8 cellular contexts compared by ENCODE assay signal in genomic region chr4:104015680-104016079, GRCh38.
DNase-seq lines count a peak whose midpoint lies in the region; ATAC-seq and TF ChIP-seq lines count a peak whose summit lies in the region.

No MANE protein-coding gene starts in this region.

- H3F3A ChIP-seq in OCI-LY1 (ENCODE audit: insufficient read depth, low read length), result no peaks in the 10 kb centered on the region

- no peak for DNase-seq in left ventricle myocardium inferior
- no peak for DNase-seq in left cardiac atrium
- DNase-seq in globus pallidus (ENCODE audit: low spot score), result peak; percentile 68
- no peak for DNase-seq in NCI-H226
- no peak for DNase-seq in T-cell
- DNase-seq in stimulated activated effector memory CD8-positive, alpha-beta T cell treated with anti-CD3 and anti-CD28 coated beads, Interleukin-12 subunit alpha, Interleukin-12 subunit beta, amount 100 ng/mL, for 72 hours (ENCODE audit: low spot score in 2 of 2), result no peak

- TF ChIP-seq CTCF in left ventricle myocardium inferior (IDR thresholded peaks at IDR 0.05; ENCODE audit: borderline replicate concordance), result peak; percentile 47
- TF ChIP-seq CTCF in OCI-LY1 (IDR thresholded peaks at IDR 0.05; ENCODE audit: low read length), result peak; percentile 48

- H3K4me3 ChIP-seq in left ventricle myocardium inferior, result no peak overlapping the region
- H3K4me3 ChIP-seq in OCI-LY1 (ENCODE audit: low read depth, low read length, poor library complexity, severe bottlenecking), result no peak overlapping the region

- H3K27ac ChIP-seq in left ventricle myocardium inferior (replicated peaks) (no peak overlapping the region), OCI-LY1 (ENCODE audit: low read depth, low read length, poor library complexity, severe bottlenecking) (no peak overlapping the region)

- H3K27me3 ChIP-seq in left ventricle myocardium inferior (ENCODE audit: low read depth) (no peaks in the 10 kb centered on the region), OCI-LY1 (ENCODE audit: insufficient read depth, low read length) (no peaks in the 10 kb centered on the region)

- no peak overlapping the region for H2AFZ ChIP-seq in OCI-LY1 (ENCODE audit: low read length)

- no peak overlapping the region for H3K4me2 ChIP-seq in OCI-LY1 (ENCODE audit: low read length)

- no peaks in the 10 kb centered on the region for H3K36me3 Mint-ChIP-seq in T-cell
- H3K36me3 Mint-ChIP-seq in stimulated activated effector memory CD8-positive, alpha-beta T cell treated with anti-CD3 and anti-CD28 coated beads, Interleukin-12 subunit alpha, Interleukin-12 subunit beta, amount 100 ng/mL, for 72 hours, result no peaks in the 10 kb centered on the region

- no peaks in the 10 kb centered on the region for H4K20me1 ChIP-seq in OCI-LY1 (ENCODE audit: insufficient read depth, low read length)

- H3K27me3 Mint-ChIP-seq in T-cell, result no peaks in the 10 kb centered on the region

- CTCF ChIA-PET in T-cell (lab: Charles Lee), result no interaction called here

- intact Hi-C loops in left ventricle myocardium inferior (cut with micrococcal nuclease), result no loop called here
- intact Hi-C loops in left cardiac atrium (cut with DNase I), result no loop called here

- H3K9me3 ChIP-seq in left ventricle myocardium inferior (replicated peaks) (no peaks in the 10 kb centered on the region), OCI-LY1 (ENCODE audit: low read length) (no peaks in the 10 kb centered on the region)

- H3K4me1 ChIP-seq in left ventricle myocardium inferior (no peaks in the 10 kb centered on the region), OCI-LY1 (ENCODE audit: insufficient read depth, low read length, severe bottlenecking) (no peaks in the 10 kb centered on the region)

- no peaks in the 10 kb centered on the region for H3K4me1 Mint-ChIP-seq in T-cell
- no peaks in the 10 kb centered on the region for H3K4me1 Mint-ChIP-seq in stimulated activated effector memory CD8-positive, alpha-beta T cell treated with anti-CD3 and anti-CD28 coated beads, Interleukin-12 subunit alpha, Interleukin-12 subunit beta, amount 100 ng/mL, for 72 hours

- POLR2A ChIA-PET in T-cell (lab: Charles Lee), result no interaction called here

- ATAC-seq in left cardiac atrium (no peak), HG02623 (IDR thresholded peaks at IDR 0.05; ENCODE audit: unreplicated experiment) (no peak), T-cell (replicated peaks in 1 of 4) (no peak)
- ATAC-seq in stimulated activated effector memory CD8-positive, alpha-beta T cell treated with anti-CD3 and anti-CD28 coated beads, Interleukin-12 subunit alpha, Interleukin-12 subunit beta, amount 100 ng/mL, for 72 hours, result no peak

- no peaks in the 10 kb centered on the region for H3K9me2 ChIP-seq in OCI-LY1 (ENCODE audit: low read depth, low read length)

- peaks cover 0 to 4% (median 0%) of the 10 kb centered on the region in 3 donors for H3K9me3 Mint-ChIP-seq in T-cell
- H3K9me3 Mint-ChIP-seq in stimulated activated effector memory CD8-positive, alpha-beta T cell treated with anti-CD3 and anti-CD28 coated beads, Interleukin-12 subunit alpha, Interleukin-12 subunit beta, amount 100 ng/mL, for 72 hours, result peaks cover 6% of the 10 kb centered on the region

- no peak overlapping the region for H3K9ac ChIP-seq in OCI-LY1 (ENCODE audit: low read length)

- no peak overlapping the region for H3K27ac Mint-ChIP-seq in T-cell
- H3K27ac Mint-ChIP-seq in stimulated activated effector memory CD8-positive, alpha-beta T cell treated with anti-CD3 and anti-CD28 coated beads, Interleukin-12 subunit alpha, Interleukin-12 subunit beta, amount 100 ng/mL, for 72 hours, result no peak overlapping the region

- no peaks in the 10 kb centered on the region for H3K79me2 ChIP-seq in OCI-LY1 (ENCODE audit: insufficient read depth, low read length)

- no peak overlapping the region for H3K4me3 Mint-ChIP-seq in T-cell
- no peak overlapping the region for H3K4me3 Mint-ChIP-seq in stimulated activated effector memory CD8-positive, alpha-beta T cell treated with anti-CD3 and anti-CD28 coated beads, Interleukin-12 subunit alpha, Interleukin-12 subunit beta, amount 100 ng/mL, for 72 hours

- H3K36me3 ChIP-seq in left ventricle myocardium inferior, result no peaks in the 10 kb centered on the region
- no peaks in the 10 kb centered on the region for H3K36me3 ChIP-seq in OCI-LY1 (ENCODE audit: insufficient read depth, low read length)
